ENCODE assay signal across 35 cellular contexts in the genomic region with DNA sequence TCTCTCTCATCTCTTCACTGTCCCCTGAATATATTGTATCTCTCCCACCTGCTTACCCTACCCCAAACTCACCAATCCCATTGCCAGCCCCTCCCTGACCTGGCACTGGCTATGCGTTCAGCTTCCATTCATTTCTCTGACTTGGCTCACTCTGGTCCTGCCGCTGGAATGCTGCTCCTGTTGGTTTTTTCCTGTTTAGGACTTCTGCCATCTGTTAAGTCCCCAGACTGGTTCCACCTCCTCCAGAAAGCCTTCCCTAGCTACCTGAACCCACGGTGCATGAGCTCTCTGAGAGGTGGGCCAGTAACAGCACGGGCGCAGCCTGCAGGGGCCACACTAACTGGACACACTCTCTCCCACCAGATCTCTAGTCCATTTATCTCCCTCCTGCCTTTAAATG.
"Had no signal": no experiment of that assay in that cellular context is flagged by ENCODE, and none has a peak within 500 bp of the region (broad histone marks: within the 10 kb centered on the region; RNA-seq: fewer than 3 reads in every experiment).

No MANE protein-coding gene starts in this region.

- H3K4me3 ChIP-seq: adrenal gland, body of pancreas, cardiac muscle cell had no signal

- H3K9me3 ChIP-seq: adrenal gland, body of pancreas had no signal

- ATAC-seq: activated CD8-positive, alpha-beta T cell treated with anti-CD3 and anti-CD28 coated beads for 36 hours; activated naive CD4-positive, alpha-beta T cell treated with anti-CD3 and anti-CD28 coated beads, Interleukin-2, amount 50 U/mL, for 72 hours; activated T-cell treated with anti-CD3 and anti-CD28 coated beads, Interleukin-2, amount 50 U/mL, for 4 hours; activated T-cell treated with anti-CD3 and anti-CD28 coated beads, Interleukin-2, amount 50 U/mL, for 72 hours; activated T-helper 17 cell treated with anti-CD3 and anti-CD28 coated beads, Interleukin-2, amount 50 U/mL, for 72 hours; body of pancreas had no signal

- H3K27ac Mint-ChIP-seq: activated B cell treated with CpG ODN at 0.5 μM for 24 hours; activated CD4-positive, alpha-beta memory T cell treated with anti-CD3 and anti-CD28 coated beads for 36 hours; activated CD4-positive, alpha-beta T cell treated with anti-CD3 and anti-CD28 coated beads, Interleukin-2, amount 10 ng/mL, durations not matched to agents 24 days and 14 days; activated CD8-positive, alpha-beta T cell treated with anti-CD3 and anti-CD28 coated beads for 36 hours; activated naive CD4-positive, alpha-beta T cell treated with anti-CD3 and anti-CD28 coated beads for 36 hours; activated naive CD4-positive, alpha-beta T cell treated with anti-CD3 and anti-CD28 coated beads, Interleukin-2, amount 50 U/mL, for 72 hours; activated naive CD8-positive, alpha-beta T cell treated with anti-CD3 and anti-CD28 coated beads for 36 hours; activated T-cell treated with anti-CD3 and anti-CD28 coated beads, Interleukin-2, amount 50 U/mL, for 72 hours; activated T-helper 1 cell treated with anti-CD3 and anti-CD28 coated beads, Interleukin-12 subunit alpha, Interleukin-12 subunit beta, Interleukin-2, Interleukin-4 antibody, amounts not matched to agents 30 ng/mL and 10 ng/mL and 1 ng/mL, durations not matched to agents 14 hours and 24 hours and 36 hours; activated T-helper 17 cell treated with anti-CD3 and anti-CD28 coated beads, Interleukin-2, amount 50 U/mL, for 72 hours; T-helper 1 cell treated with Interleukin-12 subunit alpha and Interleukin-12 subunit beta and Interleukin-4 antibody, amounts not matched to agents 30 μg/mL and 1 μg/mL, for 36 hours; T-helper 2 cell treated with Interferon-gamma antibody and Interleukin-4, amounts not matched to agents 5 μg/mL and 100 μg/mL, for 36 hours had no signal

- DNase-seq: activated B cell treated with CpG ODN at 0.5 μM for 24 hours; activated CD4-positive, alpha-beta memory T cell treated with anti-CD3 and anti-CD28 coated beads for 36 hours; activated CD4-positive, alpha-beta T cell treated with anti-CD3 and anti-CD28 coated beads for 4 hours; activated CD4-positive, alpha-beta T cell treated with anti-CD3 and anti-CD28 coated beads, Interleukin-2, amount 10 ng/mL, durations not matched to agents 24 days and 14 days; activated CD4-positive, alpha-beta T cell treated with anti-CD3 and anti-CD28 coated beads, Interleukin-2, amount 50 U/mL, for 1 hour; activated CD4-positive, alpha-beta T cell treated with anti-CD3 and anti-CD28 coated beads, Interleukin-2, amount 50 U/mL, for 4 hours; activated CD4-positive, CD25-positive, alpha-beta regulatory T cell treated with anti-CD3 and anti-CD28 coated beads, Interleukin-2, amount 50 U/mL, for 72 hours; activated CD8-positive, alpha-beta memory T cell treated with anti-CD3 and anti-CD28 coated beads, Interleukin-2, amount 50 U/mL, for 4 hours; activated CD8-positive, alpha-beta T cell treated with anti-CD3 and anti-CD28 coated beads for 36 hours; activated effector memory CD4-positive, alpha-beta T cell treated with anti-CD3 and anti-CD28 coated beads, Interleukin-2, amount 50 U/mL, for 16 hours; activated gamma-delta T cell treated with Interleukin-2 at 50 U/mL for 16 hours; activated naive CD4-positive, alpha-beta T cell; activated naive CD4-positive, alpha-beta T cell treated with anti-CD3 and anti-CD28 coated beads for 36 hours; activated naive CD4-positive, alpha-beta T cell treated with anti-CD3 and anti-CD28 coated beads, Interleukin-2, amount 50 U/mL, for 16 hours; activated naive CD8-positive, alpha-beta T cell treated with anti-CD3 and anti-CD28 coated beads for 36 hours; activated T-cell treated with anti-CD3 and anti-CD28 coated beads for 4 hours; activated T-cell treated with anti-CD3 and anti-CD28 coated beads, Interleukin-2, amount 50 U/mL, for 1 hour; activated T-cell treated with anti-CD3 and anti-CD28 coated beads, Interleukin-2, amount 50 U/mL, for 4 hours; activated T-cell treated with anti-CD3 and anti-CD28 coated beads, Interleukin-2, amount 50 U/mL, for 72 hours; adrenal gland; amniotic stem cell; aorta; body of pancreas; brain microvascular endothelial cell; central memory CD4-positive, alpha-beta T cell; T-helper 1 cell; T-helper 2 cell; T1000 had no signal

- H3K4me1 ChIP-seq: adrenal gland, body of pancreas had no signal

- H3K36me3 Mint-ChIP-seq: activated CD4-positive, alpha-beta memory T cell treated with anti-CD3 and anti-CD28 coated beads for 36 hours; activated naive CD4-positive, alpha-beta T cell treated with anti-CD3 and anti-CD28 coated beads, Interleukin-2, amount 50 U/mL, for 72 hours; activated naive CD8-positive, alpha-beta T cell treated with anti-CD3 and anti-CD28 coated beads for 36 hours had no signal

- H3K4me3 Mint-ChIP-seq: activated B cell treated with CpG ODN at 0.5 μM for 24 hours; activated CD4-positive, alpha-beta memory T cell treated with anti-CD3 and anti-CD28 coated beads for 36 hours; activated CD4-positive, alpha-beta T cell treated with anti-CD3 and anti-CD28 coated beads, Interleukin-2, amount 10 ng/mL, durations not matched to agents 24 days and 14 days; activated CD8-positive, alpha-beta T cell treated with anti-CD3 and anti-CD28 coated beads for 36 hours; activated naive CD4-positive, alpha-beta T cell treated with anti-CD3 and anti-CD28 coated beads for 36 hours; activated naive CD8-positive, alpha-beta T cell treated with anti-CD3 and anti-CD28 coated beads for 36 hours; activated T-cell treated with anti-CD3 and anti-CD28 coated beads, Interleukin-2, amount 50 U/mL, for 4 hours; activated T-cell treated with anti-CD3 and anti-CD28 coated beads, Interleukin-2, amount 50 U/mL, for 72 hours; activated T-helper 1 cell treated with anti-CD3 and anti-CD28 coated beads, Interleukin-12 subunit alpha, Interleukin-12 subunit beta, Interleukin-2, Interleukin-4 antibody, amounts not matched to agents 30 ng/mL and 10 ng/mL and 1 ng/mL, durations not matched to agents 14 hours and 24 hours and 36 hours; activated T-helper 17 cell treated with anti-CD3 and anti-CD28 coated beads, Interleukin-2, amount 50 U/mL, for 72 hours; T-helper 1 cell treated with Interleukin-12 subunit alpha and Interleukin-12 subunit beta and Interleukin-4 antibody, amounts not matched to agents 30 μg/mL and 1 μg/mL, for 36 hours; T-helper 2 cell treated with Interferon-gamma antibody and Interleukin-4, amounts not matched to agents 5 μg/mL and 100 μg/mL, for 36 hours had no signal

- H3K9me3 Mint-ChIP-seq: activated B cell treated with CpG ODN at 0.5 μM for 24 hours; activated CD4-positive, alpha-beta memory T cell treated with anti-CD3 and anti-CD28 coated beads for 36 hours; activated CD4-positive, alpha-beta T cell treated with anti-CD3 and anti-CD28 coated beads, Interleukin-2, amount 10 ng/mL, durations not matched to agents 24 days and 14 days; activated CD8-positive, alpha-beta T cell treated with anti-CD3 and anti-CD28 coated beads for 36 hours; activated naive CD4-positive, alpha-beta T cell treated with anti-CD3 and anti-CD28 coated beads for 36 hours; activated naive CD4-positive, alpha-beta T cell treated with anti-CD3 and anti-CD28 coated beads, Interleukin-2, amount 50 U/mL, for 72 hours; activated naive CD8-positive, alpha-beta T cell treated with anti-CD3 and anti-CD28 coated beads for 36 hours; activated T-cell treated with anti-CD3 and anti-CD28 coated beads, Interleukin-2, amount 50 U/mL, for 4 hours; activated T-cell treated with anti-CD3 and anti-CD28 coated beads, Interleukin-2, amount 50 U/mL, for 72 hours; activated T-helper 1 cell treated with anti-CD3 and anti-CD28 coated beads, Interleukin-12 subunit alpha, Interleukin-12 subunit beta, Interleukin-2, Interleukin-4 antibody, amounts not matched to agents 30 ng/mL and 10 ng/mL and 1 ng/mL, durations not matched to agents 14 hours and 24 hours and 36 hours; activated T-helper 17 cell treated with anti-CD3 and anti-CD28 coated beads, Interleukin-2, amount 50 U/mL, for 72 hours; T-helper 1 cell treated with Interleukin-12 subunit alpha and Interleukin-12 subunit beta and Interleukin-4 antibody, amounts not matched to agents 30 μg/mL and 1 μg/mL, for 36 hours; T-helper 2 cell treated with Interferon-gamma antibody and Interleukin-4, amounts not matched to agents 5 μg/mL and 100 μg/mL, for 36 hours had no signal

- H3K27ac ChIP-seq: adrenal gland, body of pancreas, brain microvascular endothelial cell, cardiac muscle cell, VCaP had no signal

- H3K4me1 Mint-ChIP-seq: activated B cell treated with CpG ODN at 0.5 μM for 24 hours; activated CD4-positive, alpha-beta T cell treated with anti-CD3 and anti-CD28 coated beads, Interleukin-2, amount 10 ng/mL, durations not matched to agents 24 days and 14 days; activated naive CD8-positive, alpha-beta T cell treated with anti-CD3 and anti-CD28 coated beads for 36 hours had no signal

- H3K36me3 ChIP-seq: adrenal gland, brain microvascular endothelial cell, cardiac muscle cell had no signal
